21 cellular contexts compared by ENCODE assay signal in genomic region chr12:108648371-108648770, GRCh38. TPM values are rescaled to one million over a fixed set of nuclear protein-coding genes. Genes with fewer than 3 reads are reported as not detected.
DNase-seq lines count a peak whose midpoint lies in the region; ATAC-seq and TF ChIP-seq lines count a peak whose summit lies in the region.
"Had no signal": no experiment of that assay in that cellular context is flagged by ENCODE, and none has a peak within 500 bp of the region (broad histone marks: within the 10 kb centered on the region; RNA-seq: fewer than 3 reads in every experiment).

No MANE protein-coding gene starts in this region.

- DNase-seq in right cardiac atrium = no peak
- no peak for DNase-seq in heart left ventricle
- DNase-seq in dorsolateral prefrontal cortex = no peak
- no peak for DNase-seq in osteocyte (ENCODE audit: extremely low spot score, unreplicated experiment)
- no peak for DNase-seq in superior temporal gyrus (ENCODE audit: extremely low spot score)
- no peak for DNase-seq in natural killer cell
- no peak for DNase-seq in Karpas-422
- no peak for DNase-seq in T-cell
- DNase-seq: activated CD4-positive, CD25-positive, alpha-beta regulatory T cell; CD4-positive, alpha-beta memory T cell; DND-41; foreskin melanocyte; NCI-H1436; NCI-H2171 treated with DMSO at 0.1 percent for 48 hours; NCI-H748 treated with DMSO at 0.1 percent for 48 hours; OCI-M1; right lobe of liver; SIG-M5 had no signal

- ATAC-seq in right cardiac atrium = no peak
- ATAC-seq in heart left ventricle = no peak
- no peak for ATAC-seq in natural killer cell
- no peak for ATAC-seq in T-cell (replicated peaks in 1 of 4)
- ATAC-seq: left lobe of liver, right lobe of liver had no signal

- peak overlapping the region; percentile 32 for H3K27ac Mint-ChIP-seq in osteocyte (ENCODE audit: unreplicated experiment)
- no peak overlapping the region for H3K27ac Mint-ChIP-seq in natural killer cell
- no peak overlapping the region for H3K27ac Mint-ChIP-seq in T-cell

- CTCF ChIA-PET in T-cell (lab: Charles Lee) = interaction anchor here in 1 of 2 donors (3.2 kb wide), 1 partner anchor 14 kb away, joined by 20 read pairs; the partner anchor contains the start of gene SELPLG

- H2AFZ ChIP-seq in Karpas-422 (ENCODE audit: low read length) = no peak overlapping the region

- peaks cover 0 to 89% (median 86%) of the 10 kb centered on the region in 9 donors for H3K36me3 ChIP-seq in heart left ventricle
- H3K36me3 ChIP-seq in Karpas-422 (ENCODE audit: insufficient read depth, low read length) = no peaks in the 10 kb centered on the region

- no peak for TF ChIP-seq CTCF in heart left ventricle (IDR thresholded peaks at IDR 0.05)
- TF ChIP-seq CTCF in dorsolateral prefrontal cortex (IDR thresholded peaks at IDR 0.05 in 54 of 56, conservative IDR thresholded peaks at IDR 0.05 in 2 of 56; ENCODE audit: low read depth in 1 of 56, partially characterized antibody in 56 of 56) = no peak
- TF ChIP-seq CTCF in osteocyte (IDR thresholded peaks at IDR 0.05) = no peak
- no peak for TF ChIP-seq CTCF in natural killer cell (IDR thresholded peaks at IDR 0.05)

- no peaks in the 10 kb centered on the region for H3K9me3 ChIP-seq in right cardiac atrium (ENCODE audit: control insufficient read depth, low read length)
- H3K9me3 ChIP-seq in heart left ventricle = no peaks in the 10 kb centered on the region
- H3K9me3 ChIP-seq in Karpas-422 (ENCODE audit: low read length) = no peaks in the 10 kb centered on the region
- H3K9me3 ChIP-seq: right lobe of liver, thoracic aorta had no signal

- H3K4me1 ChIP-seq in right cardiac atrium (ENCODE audit: control insufficient read depth, insufficient read depth, low read length) = peaks cover 10% of the 10 kb centered on the region
- peaks cover 9 to 70% (median 40%) of the 10 kb centered on the region in 12 donors for H3K4me1 ChIP-seq in heart left ventricle
- peaks cover 31% of the 10 kb centered on the region for H3K4me1 ChIP-seq in Karpas-422 (ENCODE audit: low read length)

- H3K27me3 Mint-ChIP-seq in osteocyte (ENCODE audit: unreplicated experiment) (no peaks in the 10 kb centered on the region), natural killer cell (ENCODE audit: low read depth in 2 of 2) (no peaks in the 10 kb centered on the region), T-cell (no peaks in the 10 kb centered on the region)
- H3K27me3 Mint-ChIP-seq: CD4-positive, alpha-beta memory T cell had no signal

- no peaks in the 10 kb centered on the region for H4K20me1 ChIP-seq in Karpas-422 (ENCODE audit: insufficient read depth, low read depth, low read length)

- intact Hi-C loops in right cardiac atrium (cut with DNase I) = no loop called here
- intact Hi-C loops in heart left ventricle (cut with DNase I) = no loop called here
- intact Hi-C loops in dorsolateral prefrontal cortex (cut with DNase I) = no loop called here
- intact Hi-C loops in natural killer cell (cut with micrococcal nuclease) = loop anchor here (5.0 kb wide), 1 partner anchor 36 kb away; no protein-coding TSS in a partner anchor

- H3K27me3 ChIP-seq in right cardiac atrium (ENCODE audit: control insufficient read depth, insufficient read depth) (no peaks in the 10 kb centered on the region), heart left ventricle (no peaks in the 10 kb centered on the region), dorsolateral prefrontal cortex (no peaks in the 10 kb centered on the region), Karpas-422 (ENCODE audit: low read length) (peaks cover 3% of the 10 kb centered on the region; the same call in 1 of the 2 replicates)
- H3K27me3 ChIP-seq: right lobe of liver had no signal

- H3K27ac ChIP-seq in right cardiac atrium (ENCODE audit: low read length) (peak overlapping the region; percentile 7), heart left ventricle (peak overlapping the region in 3 of 12 donors; percentile 6 to 33 (median 11)), dorsolateral prefrontal cortex (peak overlapping the region in 51 of 59 donors; percentile 1 to 95 (median 70)), Karpas-422 (ENCODE audit: low read length) (no peak overlapping the region)
- H3K27ac ChIP-seq: right lobe of liver had no signal

- H3K9me3 Mint-ChIP-seq in osteocyte (ENCODE audit: unreplicated experiment) = no peaks in the 10 kb centered on the region
- H3K9me3 Mint-ChIP-seq in natural killer cell = no peaks in the 10 kb centered on the region
- H3K9me3 Mint-ChIP-seq in T-cell = no peaks in the 10 kb centered on the region
- H3K9me3 Mint-ChIP-seq: CD4-positive, alpha-beta memory T cell had no signal

- H3K4me3 ChIP-seq in right cardiac atrium (ENCODE audit: low read length) (no peak overlapping the region), heart left ventricle (no peak overlapping the region), dorsolateral prefrontal cortex (no peak overlapping the region), Karpas-422 (ENCODE audit: low read length) (no peak overlapping the region)
- H3K4me3 ChIP-seq: right lobe of liver, thoracic aorta had no signal

- WGBS in right cardiac atrium = 90% methylated on average over 9 of the region's 9 CpGs
- 88 to 97% (median 94%) methylated on average over 9 of the region's 9 CpGs for WGBS in heart left ventricle, 4 donors

- H3K9ac ChIP-seq in Karpas-422 (ENCODE audit: low read length) = no peak overlapping the region

- H3K4me3 Mint-ChIP-seq in osteocyte (ENCODE audit: unreplicated experiment) = no peak overlapping the region
- no peak overlapping the region for H3K4me3 Mint-ChIP-seq in natural killer cell
- no peak overlapping the region for H3K4me3 Mint-ChIP-seq in T-cell

- POLR2A ChIA-PET in T-cell (lab: Charles Lee) = no interaction called here

- no peak overlapping the region for H3K4me2 ChIP-seq in Karpas-422 (ENCODE audit: low read depth, low read length, poor library complexity, severe bottlenecking)

- H3K79me2 ChIP-seq in Karpas-422 (ENCODE audit: low read length) = no peaks in the 10 kb centered on the region

- peaks cover 69% of the 10 kb centered on the region for H3K36me3 Mint-ChIP-seq in osteocyte (ENCODE audit: unreplicated experiment)
- no peaks in the 10 kb centered on the region for H3K36me3 Mint-ChIP-seq in natural killer cell
- H3K36me3 Mint-ChIP-seq in T-cell = peaks cover 4% of the 10 kb centered on the region
- H3K36me3 Mint-ChIP-seq: CD4-positive, alpha-beta memory T cell had no signal

- H3K4me1 Mint-ChIP-seq in osteocyte (ENCODE audit: unreplicated experiment) (peaks cover 22% of the 10 kb centered on the region), natural killer cell (peaks cover 9 to 14% of the 10 kb centered on the region in 2 donors), T-cell (peaks cover 27 to 36% (median 31%) of the 10 kb centered on the region in 3 donors)

- TF ChIP-seq POLR2A in heart left ventricle (IDR thresholded peaks at IDR 0.05) = no peak

- no peaks in the 10 kb centered on the region for H3K9me2 ChIP-seq in Karpas-422 (replicated peaks; ENCODE audit: insufficient read depth, low read length)

RNA-seq across cellular contexts. Expression of gene SELPLG, which starts 14.7 kb away (rescaled TPM):
- 1 to 10 TPM; 2.9 to 6.2 (median 4.7) TPM for total RNA-seq in right cardiac atrium
- polyA plus RNA-seq in right cardiac atrium = 1.9 TPM
- total RNA-seq in heart left ventricle = 10 to 100 TPM in 2 of 9 donors, 1 to 10 TPM in 7; 1.1 to 26.7 (median 4.0) TPM
- 1 to 10 TPM; 1.0 to 4.5 TPM for polyA plus RNA-seq in heart left ventricle
- 10 to 100 TPM in 39 of 120 experiments, 1 to 10 TPM in 81; 1.8 to 27.0 (median 7.9) TPM for total RNA-seq in dorsolateral prefrontal cortex
- total RNA-seq in osteocyte = 0.59 and 0.78 TPM in 2 replicates
- 100 to 1,000 TPM; 179 to 201 (median 201) TPM for total RNA-seq in natural killer cell
- total RNA-seq in Karpas-422 (2014; rRNA removed; shearing (Covaris generic); ENCODE audit: low replicate concordance) = 0.97 and 2.5 TPM in 2 replicates
- total RNA-seq in T-cell = 100 to 1,000 TPM; 102 to 220 (median 215) TPM

RNA-seq across cellular contexts. Expression of gene TMEM119, which starts 50.5 kb away (rescaled TPM):
- 1 to 10 TPM; 1.8 to 3.5 (median 2.6) TPM for total RNA-seq in right cardiac atrium
- 3.2 TPM for polyA plus RNA-seq in right cardiac atrium
- total RNA-seq in heart left ventricle = 10 to 100 TPM in 1 of 9 donors, 1 to 10 TPM in 7, under 1 TPM in 1; 0.19 to 11.0 (median 2.2) TPM
- polyA plus RNA-seq in heart left ventricle = 1 to 10 TPM in 1 of 2 donors, under 1 TPM in 1; 0.80 to 3.0 TPM
- 10 to 100 TPM in 35 of 120 experiments, 1 to 10 TPM in 85; 1.3 to 25.3 (median 7.9) TPM for total RNA-seq in dorsolateral prefrontal cortex
- 54.0 and 58.8 TPM in 2 replicates for total RNA-seq in osteocyte
- 1 to 10 TPM in 1 of 3 donors, under 1 TPM in 2; 0.70 to 3.4 (median 0.71) TPM for total RNA-seq in natural killer cell
- not detected in 2 replicates for total RNA-seq in Karpas-422 (2014; rRNA removed; shearing (Covaris generic); ENCODE audit: low replicate concordance)
- total RNA-seq in T-cell = 1 to 10 TPM in 2 of 5 donors, under 1 TPM in 3; 0.13 to 3.9 (median 0.98) TPM
- total RNA-seq: activated CD8-positive, alpha-beta memory T cell treated with anti-CD3 and anti-CD28 coated beads for 36 hours had no signal
